8 cellular contexts compared by ENCODE assay signal in genomic region chr1:44036409-44037111, GRCh38. TPM values are rescaled to one million over a fixed set of nuclear protein-coding genes. Genes with fewer than 3 reads are reported as not detected.
DNase-seq lines count a peak whose midpoint lies in the region; ATAC-seq and TF ChIP-seq lines count a peak whose summit lies in the region.

No MANE protein-coding gene starts in this region.

- H3K27ac ChIP-seq in neuronal stem cell (replicated peaks; ENCODE audit: low read length) (no peak overlapping the region), thyroid gland (no peak overlapping the region)

- peaks cover 0 to 1% of the 10 kb centered on the region in 2 donors for H3K9me3 ChIP-seq in neuronal stem cell (replicated peaks in 1 of 2; ENCODE audit: control insufficient read depth in 2 of 2, insufficient read depth in 1 of 2, low read depth in 1 of 2, low read length in 2 of 2)
- H3K9me3 ChIP-seq in thyroid gland = no peaks in the 10 kb centered on the region

- H2BK120ac ChIP-seq in neuronal stem cell (ENCODE audit: low read depth, low read length) = no peak overlapping the region

- H3K23ac ChIP-seq in neuronal stem cell (ENCODE audit: low read depth, low read length, poor library complexity) = no peak overlapping the region

- peaks cover 0 to 18% (median 0%) of the 10 kb centered on the region in 3 experiments for H3K27me3 ChIP-seq in neuronal stem cell (ENCODE audit: control insufficient read depth in 3 of 3, insufficient read depth in 3 of 3, low read depth in 1 of 3, low read length in 3 of 3)
- no peaks in the 10 kb centered on the region for H3K27me3 ChIP-seq in thyroid gland

- TF ChIP-seq CTCF in fibroblast of pulmonary artery (IDR thresholded peaks at IDR 0.05; ENCODE audit: low read length, missing control alignments) = peak; percentile 77
- peak; percentile 54 to 92 (median 84) for TF ChIP-seq CTCF in thyroid gland (IDR thresholded peaks at IDR 0.05)

- no peak overlapping the region for H3K18ac ChIP-seq in neuronal stem cell (ENCODE audit: low read length)

- H3K79me1 ChIP-seq in neuronal stem cell (ENCODE audit: low read depth, low read length) = peaks cover 2% of the 10 kb centered on the region

- H4K8ac ChIP-seq in neuronal stem cell (ENCODE audit: low read depth, low read length) = no peak overlapping the region

- no peak overlapping the region for H3K4me3 ChIP-seq in fibroblast of pulmonary artery (replicated peaks; ENCODE audit: low read depth, low read length)
- no peak overlapping the region for H3K4me3 ChIP-seq in neuronal stem cell (ENCODE audit: low read length in 2 of 2)
- no peak overlapping the region for H3K4me3 ChIP-seq in thyroid gland (replicated peaks in 1 of 3)

- H2AFZ ChIP-seq in neuronal stem cell (ENCODE audit: low read length) = peak overlapping the region; percentile 75

- H3K36me3 ChIP-seq in neuronal stem cell (replicated peaks in 1 of 2; ENCODE audit: control insufficient read depth in 2 of 2, insufficient read depth in 2 of 2, low read length in 2 of 2) (no peaks in the 10 kb centered on the region), thyroid gland (no peaks in the 10 kb centered on the region)

- DNase-seq in DMS 273 treated with DMSO at 0.1 percent for 48 hours (lab: John Stamatoyannopoulos, UW) (peak; percentile 38), KBM-7 (peak; percentile 84), RPMI8226 (peak; percentile 85), fibroblast of pulmonary artery (ENCODE audit: low read depth) (peak; percentile 73), neuronal stem cell (ENCODE audit: low spot score) (peak; percentile 60), thyroid gland (peak; percentile 76 to 79)
- DNase-seq in activated T-helper 1 cell treated with anti-CD3 and anti-CD28 coated beads, Interleukin-2, amount 50 U/mL, for 16 hours (ENCODE audit: low read depth in 1 of 2, low spot score in 1 of 2) = peak; percentile 43 to 49

- no peak overlapping the region for H3K4me2 ChIP-seq in neuronal stem cell (ENCODE audit: insufficient read depth, low read length, poor library complexity, severe bottlenecking)

- no peak overlapping the region for H3K4ac ChIP-seq in neuronal stem cell (ENCODE audit: low read length)

- ATAC-seq in GM18867 (IDR thresholded peaks at IDR 0.05; ENCODE audit: unreplicated experiment) = no peak

- WGBS in neuronal stem cell (ENCODE audit: extremely low coverage in 2 of 2, insufficient read length in 2 of 2, insufficient replicate concordance in 1 of 2), 2 donors = no CpG with 5 or more reads among the region's 6 CpGs
- 9 to 18% methylated on average over 6 of the region's 6 CpGs for WGBS in thyroid gland, 2 donors

- H4K91ac ChIP-seq in neuronal stem cell (ENCODE audit: low read depth, low read length, poor library complexity) = no peak overlapping the region

- H3K4me1 ChIP-seq in neuronal stem cell (ENCODE audit: control insufficient read depth in 2 of 2, insufficient read depth in 1 of 2, low read depth in 1 of 2, low read length in 2 of 2) (peaks cover 10 to 13% of the 10 kb centered on the region in 2 donors), thyroid gland (peaks cover 5 to 16% of the 10 kb centered on the region in 2 donors)

- in situ Hi-C loops in KBM-7 (cut with MboI; ENCODE audit: low pct_unique_long_range_greater_than_20kb, low sequenced_read_pairs) = no loop called here

- no peak for TF ChIP-seq POLR2A in thyroid gland (IDR thresholded peaks at IDR 0.05)

- no peak overlapping the region for H2BK12ac ChIP-seq in neuronal stem cell (ENCODE audit: low read length)

- H2BK5ac ChIP-seq in neuronal stem cell (ENCODE audit: low read length) = no peak overlapping the region

- H3K14ac ChIP-seq in neuronal stem cell (ENCODE audit: low read length) = no peak overlapping the region

- no peak overlapping the region for H2AK5ac ChIP-seq in neuronal stem cell (ENCODE audit: low read depth, low read length)

- intact Hi-C loops in thyroid gland (cut with DNase I) = loop anchor here (10.0 kb wide), 1 partner anchor 272 kb away; no protein-coding TSS in a partner anchor

- no peak overlapping the region for H3K9ac ChIP-seq in neuronal stem cell (ENCODE audit: low read depth, low read length, poor library complexity)

- H2BK15ac ChIP-seq in neuronal stem cell (ENCODE audit: low read length) = no peak overlapping the region

RNA-seq across cellular contexts. Expression of gene SLC6A9, which starts 5.3 kb away (rescaled TPM):
- polyA plus RNA-seq in neuronal stem cell (2013, experiment 1 of 2) = 10.8 TPM
- polyA plus RNA-seq in neuronal stem cell (2013, experiment 2 of 2) = 10.8 TPM
- 10 to 100 TPM in 1 of 4 donors, 1 to 10 TPM in 3; 7.2 to 11.3 (median 7.6) TPM for total RNA-seq in thyroid gland

RNA-seq across cellular contexts. Expression of gene CCDC24, which starts 45.2 kb away (rescaled TPM):
- polyA plus RNA-seq in neuronal stem cell (2013, experiment 1 of 2) = 5.3 TPM
- 5.5 TPM for polyA plus RNA-seq in neuronal stem cell (2013, experiment 2 of 2)
- 10 to 100 TPM in 3 of 4 donors, 1 to 10 TPM in 1; 8.0 to 25.4 (median 11.7) TPM for total RNA-seq in thyroid gland

RNA-seq across cellular contexts. Expression of gene B4GALT2, which starts 57.5 kb away (rescaled TPM):
- 64.3 TPM for polyA plus RNA-seq in neuronal stem cell (2013, experiment 1 of 2)
- polyA plus RNA-seq in neuronal stem cell (2013, experiment 2 of 2) = 60.7 TPM
- 10 to 100 TPM; 22.3 to 30.3 (median 24.7) TPM for total RNA-seq in thyroid gland
